In the genomic region with DNA sequence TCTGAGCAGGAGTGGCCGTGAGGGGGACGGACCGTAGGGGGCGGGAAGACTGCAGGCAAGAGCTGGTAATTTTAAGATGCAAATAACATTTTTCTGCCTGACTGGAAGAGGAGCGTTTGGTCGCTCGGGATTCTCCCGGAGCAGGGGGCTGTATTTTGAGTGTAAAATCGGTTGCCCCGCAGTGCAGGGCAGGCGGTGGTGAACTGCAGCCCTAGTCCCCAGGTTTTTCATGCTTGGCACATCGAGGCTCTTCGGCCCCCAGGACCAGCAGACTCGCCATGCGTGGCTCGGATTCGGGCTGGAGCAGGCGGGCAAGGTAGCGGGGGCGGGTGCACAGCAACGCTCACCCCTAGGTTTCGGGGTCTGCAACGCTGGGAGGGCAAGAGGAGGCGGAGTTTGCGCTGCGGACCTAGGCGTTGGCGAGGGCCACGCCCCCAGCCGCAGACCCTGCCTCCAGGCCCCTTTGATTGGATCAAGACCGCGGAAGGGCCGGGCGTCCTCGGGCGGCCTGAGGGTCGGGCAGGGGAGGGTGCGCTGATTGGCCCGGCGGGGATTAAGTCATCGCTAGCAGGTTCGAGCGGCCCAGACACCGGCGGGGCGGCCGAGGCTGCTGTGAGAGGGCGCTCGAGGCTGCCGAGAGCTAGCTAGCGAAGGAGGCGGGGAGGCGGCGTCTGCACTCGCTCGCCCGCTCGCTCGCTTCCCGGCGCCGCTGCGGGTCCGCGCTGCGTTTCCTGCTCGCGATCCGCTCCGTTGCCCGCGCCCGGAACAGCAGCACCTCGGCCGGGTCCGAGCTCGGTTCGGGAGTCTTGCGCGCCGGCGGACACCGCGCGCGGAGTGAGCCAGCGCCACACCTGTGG, we compare ENCODE assay signal across 8 cellular contexts. TPM values are rescaled to one million over a fixed set of nuclear protein-coding genes. Genes with fewer than 3 reads are reported as not detected.
DNase-seq lines count a peak whose midpoint lies in the region; ATAC-seq and TF ChIP-seq lines count a peak whose summit lies in the region.

A gene with protein sequence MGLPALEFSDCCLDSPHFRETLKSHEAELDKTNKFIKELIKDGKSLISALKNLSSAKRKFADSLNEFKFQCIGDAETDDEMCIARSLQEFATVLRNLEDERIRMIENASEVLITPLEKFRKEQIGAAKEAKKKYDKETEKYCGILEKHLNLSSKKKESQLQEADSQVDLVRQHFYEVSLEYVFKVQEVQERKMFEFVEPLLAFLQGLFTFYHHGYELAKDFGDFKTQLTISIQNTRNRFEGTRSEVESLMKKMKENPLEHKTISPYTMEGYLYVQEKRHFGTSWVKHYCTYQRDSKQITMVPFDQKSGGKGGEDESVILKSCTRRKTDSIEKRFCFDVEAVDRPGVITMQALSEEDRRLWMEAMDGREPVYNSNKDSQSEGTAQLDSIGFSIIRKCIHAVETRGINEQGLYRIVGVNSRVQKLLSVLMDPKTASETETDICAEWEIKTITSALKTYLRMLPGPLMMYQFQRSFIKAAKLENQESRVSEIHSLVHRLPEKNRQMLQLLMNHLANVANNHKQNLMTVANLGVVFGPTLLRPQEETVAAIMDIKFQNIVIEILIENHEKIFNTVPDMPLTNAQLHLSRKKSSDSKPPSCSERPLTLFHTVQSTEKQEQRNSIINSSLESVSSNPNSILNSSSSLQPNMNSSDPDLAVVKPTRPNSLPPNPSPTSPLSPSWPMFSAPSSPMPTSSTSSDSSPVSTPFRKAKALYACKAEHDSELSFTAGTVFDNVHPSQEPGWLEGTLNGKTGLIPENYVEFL (plus strand): TSS at position 585 of the 857 bp plus-strand sequence. CDS start 385 bp downstream, outside the sequence.

- TF ChIP-seq CTCF in epithelial cell of proximal tubule (conservative IDR thresholded peaks at IDR 0.05; ENCODE audit: low read depth, low read length): peak; percentile 27

- no peaks in the 10 kb centered on the region for H3K36me3 ChIP-seq in mucosa of rectum (ENCODE audit: control insufficient read depth in 2 of 2, insufficient read depth in 2 of 2, low read length in 2 of 2)

- no peaks in the 10 kb centered on the region for H3K9me3 ChIP-seq in mucosa of rectum (ENCODE audit: control insufficient read depth in 2 of 2, low read length in 2 of 2)

- DNase-seq in DMS53 treated with DMSO at 0.1 percent for 48 hours (lab: John Stamatoyannopoulos, UW; ENCODE audit: unreplicated experiment) (peak; percentile 94), OCI-M2 (lab: John Stamatoyannopoulos, UW; ENCODE audit: unreplicated experiment) (peak; percentile 59), epithelial cell of proximal tubule (ENCODE audit: low read depth) (no peak)
- DNase-seq in activated T-cell treated with anti-CD3 and anti-CD28 coated beads, Interleukin-2, amount 50 U/mL, for 1 hour: peak; percentile 91
- DNase-seq in stimulated activated CD8-positive, alpha-beta memory T cell treated with anti-CD3 and anti-CD28 coated beads, Interleukin-4, amount 100 ng/mL, for 48 hours: peak; percentile 95

- peak; percentile 97 for ATAC-seq in GM21576 (IDR thresholded peaks at IDR 0.05; ENCODE audit: unreplicated experiment)

- H3K4me1 ChIP-seq in mucosa of rectum (ENCODE audit: control insufficient read depth in 2 of 2, insufficient read depth in 2 of 2, low read length in 2 of 2): peaks cover 18 to 21% of the 10 kb centered on the region in 2 donors

- no peak for TF ChIP-seq EP300 in Ishikawa (IDR thresholded peaks at IDR 0.05; ENCODE audit: borderline replicate concordance)

- peak; percentile 34; the same call in 1 of the 2 replicates for TF ChIP-seq RAD21 in Ishikawa (IDR thresholded peaks at IDR 0.05; ENCODE audit: low read depth)

- peak within 1 kb of the TSS; percentile 88 to 92 for H3K9ac ChIP-seq in mucosa of rectum (ENCODE audit: low read depth in 1 of 2, low read length in 2 of 2)

- no peaks in the 10 kb centered on the region for H3K27me3 ChIP-seq in mucosa of rectum (ENCODE audit: control insufficient read depth in 2 of 2, insufficient read depth in 2 of 2, low read length in 2 of 2)

- H3K4me3 ChIP-seq in epithelial cell of proximal tubule (ENCODE audit: low read depth, low read length) (peak within 1 kb of the TSS; percentile 98), mucosa of rectum (ENCODE audit: low read length in 2 of 2) (peak within 1 kb of the TSS; percentile 85 to 91)

- peak within 1 kb of the TSS; percentile 86 to 88 for H3K27ac ChIP-seq in mucosa of rectum (ENCODE audit: low read depth in 2 of 2, low read length in 2 of 2)

TF ChIP-seq in Ishikawa, 13 proteins besides CTCF, POLR2A, EP300 and RAD21:
- TF ChIP-seq TAF1 (IDR thresholded peaks at IDR 0.05; ENCODE audit: low read depth) (peak; percentile 70; the same call in 1 of the 2 replicates), YY1 (IDR thresholded peaks at IDR 0.05; ENCODE audit: low read depth) (peak; percentile 47; the same call in 1 of the 2 replicates), MAX (IDR thresholded peaks at IDR 0.05) (peak; percentile 11; the same call in 1 of the 2 replicates), REST (IDR thresholded peaks at IDR 0.05; ENCODE audit: low read depth) (no peak), FOXM1 (IDR thresholded peaks at IDR 0.05; ENCODE audit: borderline replicate concordance, low read depth) (no peak), NFIC (IDR thresholded peaks at IDR 0.05) (no peak), ZBTB7A (IDR thresholded peaks at IDR 0.05; ENCODE audit: low read depth) (peak; percentile 79), EGR1 (IDR thresholded peaks at IDR 0.05) (no peak), CREB1 (IDR thresholded peaks at IDR 0.05; ENCODE audit: low read depth) (0 out of 2 replicates have a peak, but pooled peaks have one; percentile 32), TCF12 (IDR thresholded peaks at IDR 0.05; ENCODE audit: low read depth) (no peak)
TF ChIP-seq in Ishikawa: peak in this region for 5.

RNA-seq across cellular contexts. Expression of the gene that starts here (rescaled TPM):
- 6.4 and 7.0 TPM in 2 replicates for total RNA-seq in epithelial cell of proximal tubule
